In genomic region chr11:61007971-61008896, GRCh38 we compare ENCODE assay signal across 8 cellular contexts. TPM values are rescaled to one million over a fixed set of nuclear protein-coding genes. Genes with fewer than 3 reads are reported as not detected.
DNase-seq lines count a peak whose midpoint lies in the region; ATAC-seq, FAIRE-seq and TF ChIP-seq lines count a peak whose summit lies in the region.

No MANE protein-coding gene starts in this region.

- H3K79me2 ChIP-seq in HCT116 (ENCODE audit: insufficient read depth, low read length): no peaks in the 10 kb centered on the region

- H3K9me3 ChIP-seq in HCT116 (ENCODE audit: control insufficient read depth in 1 of 2, insufficient read depth in 1 of 2, low read depth in 1 of 2, low read length in 2 of 2) (no peaks in the 10 kb centered on the region), adipocyte (ENCODE audit: control insufficient read depth, low read length) (no peaks in the 10 kb centered on the region), kidney (ENCODE audit: control insufficient read depth in 1 of 2, low read length in 2 of 2) (no peaks in the 10 kb centered on the region)

- H3K4me1 Mint-ChIP-seq in stimulated activated naive B cell treated with anti-CD40 and anti-IgM and Interleukin-4, amounts not matched to agents 10 μg/mL and 1 μg/mL and 100 μg/mL, for 72 hours: peaks cover 44 to 63% of the 10 kb centered on the region in 2 donors

- ATAC-seq in HCT116: peak; percentile 36; the same call in 1 of the 2 replicates
- peak; percentile 4 to 59 for ATAC-seq in stimulated activated naive B cell treated with anti-CD40 and anti-IgM and Interleukin-4, amounts not matched to agents 10 μg/mL and 1 μg/mL and 100 μg/mL, for 72 hours (replicated peaks)
- no peak for ATAC-seq in HG03135 (IDR thresholded peaks at IDR 0.05; ENCODE audit: unreplicated experiment)

- no peaks in the 10 kb centered on the region for H3K9me3 Mint-ChIP-seq in stimulated activated naive B cell treated with anti-CD40 and anti-IgM and Interleukin-4, amounts not matched to agents 10 μg/mL and 1 μg/mL and 100 μg/mL, for 72 hours

- peaks cover 33 to 67% of the 10 kb centered on the region in 2 donors for H3K36me3 Mint-ChIP-seq in stimulated activated naive B cell treated with anti-CD40 and anti-IgM and Interleukin-4, amounts not matched to agents 10 μg/mL and 1 μg/mL and 100 μg/mL, for 72 hours

- no peaks in the 10 kb centered on the region for H4K20me1 ChIP-seq in HCT116 (ENCODE audit: insufficient read depth)

- POLR2A ChIA-PET in HCT116 (lab: Charles Lee): no interaction called here

- no peaks in the 10 kb centered on the region for H3K9me2 ChIP-seq in HCT116 (ENCODE audit: insufficient read depth)

- BruUV-seq in HCT116 (replicated peaks; lab: Mats Ljungman, UMichigan): no TSS peak

- DNase-seq in HCT116 (ENCODE audit: low read depth, low spot score) (no peak), adipocyte (ENCODE audit: low read depth) (no peak), kidney (peak; percentile 75), NCI-H345 treated with DMSO at 0.1 percent for 48 hours (lab: John Stamatoyannopoulos, UW; ENCODE audit: unreplicated experiment) (no peak), NCI-H187 (lab: John Stamatoyannopoulos, UW) (no peak)
- DNase-seq in stimulated activated naive B cell treated with anti-CD40 and anti-IgM and Interleukin-4, amounts not matched to agents 10 μg/mL and 1 μg/mL and 100 μg/mL, for 72 hours: no peak
- DNase-seq in activated CD4-positive, alpha-beta T cell treated with anti-CD3 and anti-CD28 coated beads, Interleukin-2, amount 50 U/mL, for 48 hours: no peak

- H3K9ac ChIP-seq in HCT116 (ENCODE audit: low read length) (no peak overlapping the region), adipocyte (ENCODE audit: low read length) (no peak overlapping the region), kidney (ENCODE audit: low read length in 2 of 2) (no peak overlapping the region)

- TF ChIP-seq CTCF in HCT116 (IDR thresholded peaks at IDR 0.05 in 2 of 3, conservative IDR thresholded peaks at IDR 0.05 in 1 of 3; ENCODE audit: borderline replicate concordance in 1 of 3, insufficient read depth in 1 of 3, low read depth in 2 of 3, low read length in 2 of 3) (no peak), kidney (IDR thresholded peaks at IDR 0.05; ENCODE audit: borderline replicate concordance, extremely low read depth, insufficient read depth) (no peak)

- no peak overlapping the region for H3K27ac ChIP-seq in HCT116 (ENCODE audit: low read depth, low read length)
- H3K27ac ChIP-seq in kidney (ENCODE audit: low read depth in 2 of 2, low read length in 2 of 2): no peak overlapping the region

- peaks cover 7 to 19% of the 10 kb centered on the region in 2 donors for H3K27me3 Mint-ChIP-seq in stimulated activated naive B cell treated with anti-CD40 and anti-IgM and Interleukin-4, amounts not matched to agents 10 μg/mL and 1 μg/mL and 100 μg/mL, for 72 hours

- H3K4me1 ChIP-seq in HCT116 (ENCODE audit: control insufficient read depth in 1 of 2, insufficient read depth in 2 of 2, low read length in 2 of 2): no peaks in the 10 kb centered on the region
- H3K4me1 ChIP-seq in adipocyte (ENCODE audit: control insufficient read depth, insufficient read depth, low read length): no peaks in the 10 kb centered on the region
- peaks cover 0 to 9% of the 10 kb centered on the region in 2 donors for H3K4me1 ChIP-seq in kidney (ENCODE audit: control insufficient read depth in 1 of 2, insufficient read depth in 1 of 2, low read depth in 1 of 2, low read length in 2 of 2)

- RAD21 ChIA-PET in HCT116 (lab: Charles Lee; ENCODE audit: low non-redundant PET in 1 of 2, low total read pairs in 2 of 2, uncharacterized antibody in 2 of 2, unreplicated experiment in 2 of 2): no interaction called here

- FAIRE-seq in kidney (lab: Jason Lieb, UNC): no peak

- H3K36me3 ChIP-seq in HCT116 (ENCODE audit: control insufficient read depth in 1 of 2, insufficient read depth in 2 of 2, low read length in 2 of 2): no peaks in the 10 kb centered on the region
- no peaks in the 10 kb centered on the region for H3K36me3 ChIP-seq in adipocyte (ENCODE audit: control insufficient read depth, insufficient read depth, low read length, severe bottlenecking)
- H3K36me3 ChIP-seq in kidney (ENCODE audit: control insufficient read depth in 1 of 2, insufficient read depth in 2 of 2, low read length in 2 of 2): no peaks in the 10 kb centered on the region

- TF ChIP-seq POLR2A in HCT116 (IDR thresholded peaks at IDR 0.05; ENCODE audit: borderline replicate concordance, extremely low read depth, insufficient read depth, insufficient read length): no peak

- H3K4me3 Mint-ChIP-seq in stimulated activated naive B cell treated with anti-CD40 and anti-IgM and Interleukin-4, amounts not matched to agents 10 μg/mL and 1 μg/mL and 100 μg/mL, for 72 hours: peak overlapping the region; percentile 77 to 84

- H2AFZ ChIP-seq in HCT116 (ENCODE audit: low read depth, low read length, poor library complexity, severe bottlenecking): no peak overlapping the region

- H3K27me3 ChIP-seq in HCT116 (ENCODE audit: insufficient read depth, low read length): peaks cover 7% of the 10 kb centered on the region; the same call in 1 of the 2 replicates
- peaks cover 84% of the 10 kb centered on the region for H3K27me3 ChIP-seq in adipocyte (replicated peaks; ENCODE audit: control insufficient read depth, insufficient read depth, low read length)

- no peak for TF ChIP-seq RAD21 in HCT116 (IDR thresholded peaks at IDR 0.05; ENCODE audit: low read depth)

- CTCF ChIA-PET in HCT116 (lab: Charles Lee): no interaction called here

- H3K27ac Mint-ChIP-seq in stimulated activated naive B cell treated with anti-CD40 and anti-IgM and Interleukin-4, amounts not matched to agents 10 μg/mL and 1 μg/mL and 100 μg/mL, for 72 hours: peak overlapping the region; percentile 49

- intact Hi-C loops in HCT116 (cut with micrococcal nuclease): no loop called here
- intact Hi-C loops in kidney (cut with DNase I): no loop called here

- H3K4me3 ChIP-seq in HCT116 (replicated peaks in 1 of 2; ENCODE audit: low read depth in 1 of 2, low read length in 2 of 2) (no peak overlapping the region), adipocyte (ENCODE audit: low read length) (peak overlapping the region; percentile 60), kidney (ENCODE audit: low read length in 2 of 2) (peak overlapping the region in 1 of 2 donors; percentile 41)

- no peak overlapping the region for H3K4me2 ChIP-seq in HCT116 (ENCODE audit: low read length)

TF ChIP-seq in HCT116, 20 proteins besides CTCF, POLR2A, EP300 and RAD21 (continues in another document):
- TF ChIP-seq ZNF274 (IDR thresholded peaks at IDR 0.05; ENCODE audit: low read depth, low read length) (no peak), EGR1 (IDR thresholded peaks at IDR 0.05; ENCODE audit: low read depth) (no peak), ZFX (IDR thresholded peaks at IDR 0.05) (no peak), CBX3 (IDR thresholded peaks at IDR 0.05; ENCODE audit: low read depth) (no peak), YY1 (IDR thresholded peaks at IDR 0.05; ENCODE audit: extremely low read depth, insufficient replicate concordance, low read depth, low read length) (no peak), MAX (IDR thresholded peaks at IDR 0.05) (no peak), SP1 (IDR thresholded peaks at IDR 0.05; ENCODE audit: low read depth) (no peak), ELF1 (IDR thresholded peaks at IDR 0.05; ENCODE audit: borderline replicate concordance, low read depth) (no peak), SIN3A (IDR thresholded peaks at IDR 0.05; ENCODE audit: low read depth) (no peak), POLR2AphosphoS5 (IDR thresholded peaks at IDR 0.05; ENCODE audit: low read depth, low read length) (no peak), FOSL1 (IDR thresholded peaks at IDR 0.05; ENCODE audit: low read depth) (no peak), EZH2 (IDR thresholded peaks at IDR 0.05) (no peak), REST (IDR thresholded peaks at IDR 0.05; ENCODE audit: low read depth) (no peak)
- TF ChIP-seq, protein P1, sequence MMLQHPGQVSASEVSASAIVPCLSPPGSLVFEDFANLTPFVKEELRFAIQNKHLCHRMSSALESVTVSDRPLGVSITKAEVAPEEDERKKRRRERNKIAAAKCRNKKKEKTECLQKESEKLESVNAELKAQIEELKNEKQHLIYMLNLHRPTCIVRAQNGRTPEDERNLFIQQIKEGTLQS (IDR thresholded peaks at IDR 0.05): no peak

RNA-seq across cellular contexts. Expression of gene CD6, which starts 36.8 kb away (rescaled TPM):
- 1.4 TPM for total RNA-seq in HCT116 (2021; ENCODE audit: unreplicated experiment)
- polyA plus RNA-seq in HCT116 (2012): 0.56 TPM in 1 of 2 replicates, not detected in the other
- total RNA-seq in kidney: 6.7 TPM
- 0.24 TPM for polyA plus RNA-seq in kidney (ENCODE audit: insufficient read depth, low read depth, low replicate concordance)

RNA-seq across cellular contexts. Expression of gene SLC15A3, which starts 56.3 kb away (rescaled TPM):
- total RNA-seq in HCT116 (2021; ENCODE audit: unreplicated experiment): not detected
- polyA plus RNA-seq in HCT116 (2012): 0.09 TPM in 1 of 2 replicates, not detected in the other
- total RNA-seq in kidney: 27.0 TPM
- 26.6 TPM for polyA plus RNA-seq in kidney (ENCODE audit: insufficient read depth, low read depth, low replicate concordance)

Comparison
In these comparisons a context has a peak if more than half of its experiments do, and no peak if none do; other contexts are left out.
1. RNA of gene SLC15A3, which starts 56.3 kb away (total RNA-seq): 27.0 TPM in kidney (single experiment); not detected in HCT116 (single experiment); every median in the first group is over 10 times any median in the second.